ENCODE assay signal across 8 cellular contexts in the genomic region with DNA sequence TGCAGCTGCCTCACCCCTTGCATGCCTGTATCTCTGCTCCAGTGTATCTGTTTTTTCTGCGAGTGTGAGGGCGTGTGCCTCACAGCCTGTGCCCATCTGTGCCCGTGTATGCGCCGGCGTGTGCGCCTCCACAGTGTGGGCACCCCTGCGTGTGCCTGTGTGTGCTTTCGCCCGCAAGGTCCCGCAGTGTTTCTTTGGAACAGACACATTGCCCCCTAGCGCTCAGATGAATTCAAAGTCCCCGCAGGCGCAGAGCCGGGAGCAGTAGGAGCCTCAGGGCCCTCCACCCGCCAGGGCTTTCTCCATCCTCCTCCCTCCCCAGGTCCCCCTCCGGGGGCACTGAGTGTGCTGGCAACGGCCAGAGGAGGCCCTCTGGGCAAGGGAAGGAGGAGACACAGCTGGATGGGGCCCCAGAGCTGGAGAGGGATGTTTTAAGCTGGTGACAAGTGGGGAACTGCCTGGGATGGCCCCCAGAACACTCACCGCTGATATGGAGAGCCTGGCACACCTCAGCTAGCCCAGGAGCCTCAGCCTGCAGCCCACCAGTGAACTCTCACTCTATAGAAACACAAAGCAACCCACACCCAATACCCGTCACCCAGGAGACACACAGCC. TPM values are rescaled to one million over a fixed set of nuclear protein-coding genes. Genes with fewer than 3 reads are reported as not detected.
DNase-seq lines count a peak whose midpoint lies in the region; ATAC-seq and TF ChIP-seq lines count a peak whose summit lies in the region.

No MANE protein-coding gene starts in this region.

- H3F3A ChIP-seq in SK-N-SH (replicated peaks; ENCODE audit: insufficient read depth): peaks cover 5% of the 10 kb centered on the region

- 0 out of 2 replicates have a peak, but pooled peaks cover 7% of the 10 kb centered on the region for H3K27me3 ChIP-seq in SK-N-SH (ENCODE audit: insufficient read depth)
- no peaks in the 10 kb centered on the region for H3K27me3 ChIP-seq in skeletal muscle tissue (ENCODE audit: control insufficient read depth in 3 of 3, insufficient read depth in 3 of 3, low read length in 3 of 3)

- H3K9me3 ChIP-seq in SK-N-SH (no peaks in the 10 kb centered on the region), skeletal muscle tissue (ENCODE audit: control insufficient read depth in 3 of 3, low read length in 3 of 3) (no peaks in the 10 kb centered on the region)

- peak; percentile 60 for TF ChIP-seq RAD21 in SK-N-SH (IDR thresholded peaks at IDR 0.05; ENCODE audit: low read length)

- CTCF ChIA-PET in SK-N-SH (lab: Yijun Ruan, JAX): interaction anchor here (0.6 kb wide), 1 partner anchor 71 kb away, joined by 3 read pairs; no protein-coding TSS in a partner anchor

- H4K20me1 ChIP-seq in SK-N-SH (ENCODE audit: insufficient read depth): no peaks in the 10 kb centered on the region

- 74% methylated on average over 18 of the region's 20 CpGs for WGBS in SK-N-SH (ENCODE audit: low lambda C conversion rate)

- H3K4me2 ChIP-seq in SK-N-SH: no peak overlapping the region

- H3K4me1 ChIP-seq in SK-N-SH (ENCODE audit: control insufficient read depth in 1 of 2, insufficient read depth in 2 of 2, low read depth in 1 of 2, low read length in 1 of 2) (peaks cover 0 to 7% of the 10 kb centered on the region in 2 experiments; a peak in 1 of 4 replicates), skeletal muscle tissue (ENCODE audit: control insufficient read depth in 3 of 3, insufficient read depth in 3 of 3, low read length in 3 of 3) (peaks cover 20 to 32% (median 25%) of the 10 kb centered on the region in 3 donors)

- TF ChIP-seq CTCF in SK-N-SH (IDR thresholded peaks at IDR 0.05): peak; percentile 57

- H3K9me2 ChIP-seq in SK-N-SH: no peaks in the 10 kb centered on the region

- H3K27ac ChIP-seq in SK-N-SH (ENCODE audit: low read depth in 2 of 2, low read length in 1 of 2) (no peak overlapping the region), skeletal muscle tissue (ENCODE audit: low read depth, low read length) (no peak overlapping the region)

- H3K79me2 ChIP-seq in SK-N-SH (ENCODE audit: insufficient read depth): no peaks in the 10 kb centered on the region

- peak; percentile 35 for DNase-seq in DMS153 treated with DMSO at 0.1 percent for 48 hours (lab: John Stamatoyannopoulos, UW; ENCODE audit: unreplicated experiment)
- DNase-seq in Jurkat, Clone E6-1 (ENCODE audit: low read depth, low spot score): peak; percentile 34
- DNase-seq in SK-N-SH: peak; percentile 66
- peak in 49 of 56 donors; percentile 9 to 83 (median 52) for DNase-seq in amygdala (lab: John Stamatoyannopoulos, UW)
- peak; percentile 61 to 77 for DNase-seq in hippocampal formation (lab: John Stamatoyannopoulos, UW)

- no peak overlapping the region for H3K4me3 ChIP-seq in Jurkat, Clone E6-1 (ENCODE audit: low read length)
- H3K4me3 ChIP-seq in SK-N-SH (ENCODE audit: low read depth in 2 of 2, low read length in 1 of 2): no peak overlapping the region; a peak in 1 of 4 replicates
- H3K4me3 ChIP-seq in skeletal muscle tissue (ENCODE audit: low read length in 3 of 3): peak overlapping the region in 2 of 3 donors; percentile 13 to 55

- POLR2A ChIA-PET in SK-N-SH (lab: Yijun Ruan, JAX): no interaction called here

- TF ChIP-seq EP300 in SK-N-SH (IDR thresholded peaks at IDR 0.05; ENCODE audit: borderline replicate concordance in 1 of 2, low read depth in 1 of 2, low read length in 1 of 2): no peak

- ATAC-seq in HG03521 (IDR thresholded peaks at IDR 0.05; ENCODE audit: unreplicated experiment) (no peak), HG03460 (IDR thresholded peaks at IDR 0.05; ENCODE audit: unreplicated experiment) (no peak)

- H3K9ac ChIP-seq in SK-N-SH (no peak overlapping the region), skeletal muscle tissue (ENCODE audit: low read depth in 1 of 3, low read length in 3 of 3) (peak overlapping the region in 1 of 3 donors; percentile 50)

- H3K36me3 ChIP-seq in SK-N-SH (replicated peaks in 1 of 2; ENCODE audit: control insufficient read depth in 1 of 2, insufficient read depth in 2 of 2, low read length in 1 of 2) (no peaks in the 10 kb centered on the region), skeletal muscle tissue (ENCODE audit: control insufficient read depth in 3 of 3, insufficient read depth in 3 of 3, low read length in 3 of 3) (peaks cover 0 to 5% (median 0%) of the 10 kb centered on the region in 3 donors)

- no peak overlapping the region for H2AFZ ChIP-seq in SK-N-SH (ENCODE audit: low read depth)

TF ChIP-seq in SK-N-SH, 30 proteins besides CTCF, POLR2A, EP300 and RAD21:
- TF ChIP-seq, protein P1, sequence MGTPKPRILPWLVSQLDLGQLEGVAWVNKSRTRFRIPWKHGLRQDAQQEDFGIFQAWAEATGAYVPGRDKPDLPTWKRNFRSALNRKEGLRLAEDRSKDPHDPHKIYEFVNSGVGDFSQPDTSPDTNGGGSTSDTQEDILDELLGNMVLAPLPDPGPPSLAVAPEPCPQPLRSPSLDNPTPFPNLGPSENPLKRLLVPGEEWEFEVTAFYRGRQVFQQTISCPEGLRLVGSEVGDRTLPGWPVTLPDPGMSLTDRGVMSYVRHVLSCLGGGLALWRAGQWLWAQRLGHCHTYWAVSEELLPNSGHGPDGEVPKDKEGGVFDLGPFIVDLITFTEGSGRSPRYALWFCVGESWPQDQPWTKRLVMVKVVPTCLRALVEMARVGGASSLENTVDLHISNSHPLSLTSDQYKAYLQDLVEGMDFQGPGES (IDR thresholded peaks at IDR 0.05; ENCODE audit: low read depth, low read length): no peak
- TF ChIP-seq SMC3 (IDR thresholded peaks at IDR 0.05; ENCODE audit: low read depth, low read length) (peak; percentile 28), POLR2AphosphoS5 (IDR thresholded peaks at IDR 0.05; ENCODE audit: low read depth, low read length) (no peak), GATA2 (CRISPR knock-in tag; IDR thresholded peaks at IDR 0.05) (no peak)

RNA-seq across cellular contexts. Expression of a gene that starts 3.2 kb away (rescaled TPM):
- polyA plus RNA-seq in Jurkat, Clone E6-1 (2012; ENCODE audit: insufficient read depth, insufficient read length): 0.42 TPM
- polyA plus RNA-seq in SK-N-SH (2012; rRNA removed): 0.11 and 0.20 TPM in 2 replicates
- 0.05 TPM in 2 replicates for polyA plus RNA-seq in SK-N-SH (2012; cell fraction: cytosol; rRNA removed)
- 0.16 and 0.33 TPM in 2 replicates for polyA plus RNA-seq in SK-N-SH (2012; cell fraction: nucleus; rRNA removed)
- 2.6 TPM for total RNA-seq in skeletal muscle tissue

Comparison
In these comparisons a context has a peak if more than half of its experiments do, and no peak if none do; other contexts are left out.
1. H3K4me3 ChIP-seq: peak in skeletal muscle tissue (2 of 3); none in Jurkat, Clone E6-1 (single experiment) and SK-N-SH (0 of 2).
2. Peak in every context shown above with its lines, with median percentiles within 50 percentile points of each other: DNase-seq.